17 cellular contexts compared by ENCODE assay signal in genomic region chr10:71639412-71639719, GRCh38.
DNase-seq lines count a peak whose midpoint lies in the region; ATAC-seq and TF ChIP-seq lines count a peak whose summit lies in the region.
"Had no signal": no experiment of that assay in that cellular context is flagged by ENCODE, and none has a peak within 500 bp of the region (broad histone marks: within the 10 kb centered on the region; RNA-seq: fewer than 3 reads in every experiment).

No MANE protein-coding gene starts in this region.

- CTCF ChIA-PET in CD8-positive, alpha-beta memory T cell (lab: Charles Lee): no interaction called here

- 52% methylated on average over 7 of the region's 7 CpGs for WGBS in liver

- H3K4me3 ChIP-seq in CD8-positive, alpha-beta memory T cell (ENCODE audit: low read length): no peak overlapping the region
- H3K4me3 ChIP-seq in liver (ENCODE audit: low read depth in 1 of 3, low read length in 3 of 3): peak overlapping the region in 1 of 3 donors; percentile 16
- H3K4me3 ChIP-seq: MG63 had no signal

- no peaks in the 10 kb centered on the region for H3K36me3 ChIP-seq in CD8-positive, alpha-beta memory T cell (ENCODE audit: insufficient read depth, low read length)
- no peaks in the 10 kb centered on the region for H3K36me3 ChIP-seq in liver (ENCODE audit: control insufficient read depth in 4 of 4, insufficient read depth in 3 of 4, low read depth in 1 of 4, low read length in 3 of 4)
- H3K36me3 ChIP-seq: MG63 had no signal

- no peak overlapping the region for H3K9ac ChIP-seq in liver (ENCODE audit: low read depth in 1 of 2, low read length in 2 of 2)

- TF ChIP-seq RAD21 in liver (IDR thresholded peaks at IDR 0.05): no peak

- peak overlapping the region; percentile 28 for H3K27ac ChIP-seq in CD8-positive, alpha-beta memory T cell (ENCODE audit: low read depth, low read length)
- H3K27ac ChIP-seq in liver (ENCODE audit: low read depth in 1 of 2, low read length in 2 of 2): peak overlapping the region; percentile 90 to 92

- no peaks in the 10 kb centered on the region for H3K36me3 Mint-ChIP-seq in CD8-positive, alpha-beta memory T cell
- H3K36me3 Mint-ChIP-seq in dendritic cell treated with granulocyte-macrophage colony-stimulating factor and Interleukin-4, amounts not matched to agents 40 ng/mL and 50 ng/mL, for 4 days (ENCODE audit: low read depth): no peaks in the 10 kb centered on the region
- H3K36me3 Mint-ChIP-seq in progenitor cell of endocrine pancreas (ENCODE audit: insufficient read depth) (no peaks in the 10 kb centered on the region), chondrocyte (ENCODE audit: low read depth) (no peaks in the 10 kb centered on the region)
- H3K36me3 Mint-ChIP-seq in activated T-helper 17 cell treated with anti-CD3 and anti-CD28 coated beads, Interleukin-2, amount 50 U/mL, for 72 hours (ENCODE audit: low read depth): no peaks in the 10 kb centered on the region
- H3K36me3 Mint-ChIP-seq: CD4-positive, CD25-positive, alpha-beta regulatory T cell had no signal

- H3K27me3 Mint-ChIP-seq in CD8-positive, alpha-beta memory T cell: peaks cover 0 to 3% of the 10 kb centered on the region in 2 donors
- H3K27me3 Mint-ChIP-seq in dendritic cell treated with granulocyte-macrophage colony-stimulating factor and Interleukin-4, amounts not matched to agents 40 ng/mL and 50 ng/mL, for 4 days: peaks cover 3% of the 10 kb centered on the region
- H3K27me3 Mint-ChIP-seq in progenitor cell of endocrine pancreas: peaks cover 32% of the 10 kb centered on the region
- peaks cover 3% of the 10 kb centered on the region for H3K27me3 Mint-ChIP-seq in activated T-helper 17 cell treated with anti-CD3 and anti-CD28 coated beads, Interleukin-2, amount 50 U/mL, for 72 hours
- H3K27me3 Mint-ChIP-seq in chondrocyte (ENCODE audit: low read depth): peaks cover 35% of the 10 kb centered on the region

- no peak for DNase-seq in CD8-positive, alpha-beta memory T cell
- DNase-seq in progenitor cell of endocrine pancreas (ENCODE audit: low spot score, unreplicated experiment) (no peak), chondrocyte (ENCODE audit: low spot score) (no peak), T1000 (lab: John Stamatoyannopoulos, UW) (no peak)
- DNase-seq in stimulated activated CD4-positive, alpha-beta T cell treated with anti-CD3 and anti-CD28 coated beads, Interleukin-2, amount 100 ng/mL, for 48 hours: no peak
- DNase-seq: Calu3; CD4-positive, CD25-positive, alpha-beta regulatory T cell; DMS53; Karpas-422; MG63; NCI-H1105; NCI-H1694; NCI-H2227 treated with DMSO at 0.1 percent for 48 hours; SHP77 had no signal

- H3K4me1 Mint-ChIP-seq in CD8-positive, alpha-beta memory T cell: peaks cover 0 to 4% (median 0%) of the 10 kb centered on the region in 3 donors
- H3K4me1 Mint-ChIP-seq in dendritic cell treated with granulocyte-macrophage colony-stimulating factor and Interleukin-4, amounts not matched to agents 40 ng/mL and 50 ng/mL, for 4 days (ENCODE audit: low read depth): peaks cover 54% of the 10 kb centered on the region
- H3K4me1 Mint-ChIP-seq in progenitor cell of endocrine pancreas (ENCODE audit: low read depth): peaks cover 35% of the 10 kb centered on the region
- no peaks in the 10 kb centered on the region for H3K4me1 Mint-ChIP-seq in activated T-helper 17 cell treated with anti-CD3 and anti-CD28 coated beads, Interleukin-2, amount 50 U/mL, for 72 hours
- H3K4me1 Mint-ChIP-seq in chondrocyte (ENCODE audit: low read depth): peaks cover 5% of the 10 kb centered on the region

- H3K9me3 ChIP-seq in CD8-positive, alpha-beta memory T cell (ENCODE audit: low read length): no peaks in the 10 kb centered on the region
- H3K9me3 ChIP-seq in liver (ENCODE audit: control insufficient read depth in 4 of 4, low read length in 3 of 4): no peaks in the 10 kb centered on the region
- H3K9me3 ChIP-seq: MG63 had no signal

- POLR2A ChIA-PET in CD8-positive, alpha-beta memory T cell (lab: Charles Lee): no interaction called here

- no peak overlapping the region for H3K27ac Mint-ChIP-seq in CD8-positive, alpha-beta memory T cell
- H3K27ac Mint-ChIP-seq in dendritic cell treated with granulocyte-macrophage colony-stimulating factor and Interleukin-4, amounts not matched to agents 40 ng/mL and 50 ng/mL, for 4 days: peak overlapping the region; percentile 70
- peak overlapping the region; percentile 19 for H3K27ac Mint-ChIP-seq in progenitor cell of endocrine pancreas
- no peak overlapping the region for H3K27ac Mint-ChIP-seq in activated T-helper 17 cell treated with anti-CD3 and anti-CD28 coated beads, Interleukin-2, amount 50 U/mL, for 72 hours
- no peak overlapping the region for H3K27ac Mint-ChIP-seq in chondrocyte (ENCODE audit: unreplicated experiment)
- H3K27ac Mint-ChIP-seq: CD4-positive, CD25-positive, alpha-beta regulatory T cell had no signal

- H3K4me3 Mint-ChIP-seq in CD8-positive, alpha-beta memory T cell: no peak overlapping the region
- H3K4me3 Mint-ChIP-seq in dendritic cell treated with granulocyte-macrophage colony-stimulating factor and Interleukin-4, amounts not matched to agents 40 ng/mL and 50 ng/mL, for 4 days: no peak overlapping the region
- no peak overlapping the region for H3K4me3 Mint-ChIP-seq in progenitor cell of endocrine pancreas (ENCODE audit: low read depth)
- H3K4me3 Mint-ChIP-seq in activated T-helper 17 cell treated with anti-CD3 and anti-CD28 coated beads, Interleukin-2, amount 50 U/mL, for 72 hours: no peak overlapping the region
- H3K4me3 Mint-ChIP-seq in chondrocyte (ENCODE audit: unreplicated experiment): no peak overlapping the region
- H3K4me3 Mint-ChIP-seq: CD4-positive, CD25-positive, alpha-beta regulatory T cell had no signal

- intact Hi-C loops in dendritic cell treated with granulocyte-macrophage colony-stimulating factor and Interleukin-4, amounts not matched to agents 40 ng/mL and 50 ng/mL, for 4 days (cut with micrococcal nuclease): loop anchor here (10.0 kb wide), 1 partner anchor 55 kb away; no protein-coding TSS in a partner anchor

- H3K4me1 ChIP-seq in CD8-positive, alpha-beta memory T cell (ENCODE audit: insufficient read depth, low read length): no peaks in the 10 kb centered on the region
- H3K4me1 ChIP-seq in liver (ENCODE audit: control insufficient read depth in 4 of 4, insufficient read depth in 4 of 4, low read length in 3 of 4): peaks cover 13 to 61% (median 50%) of the 10 kb centered on the region in 4 donors

- TF ChIP-seq CTCF in liver (IDR thresholded peaks at IDR 0.05; ENCODE audit: low read depth, low read length, missing input control) (no peak), progenitor cell of endocrine pancreas (IDR thresholded peaks at IDR 0.05; ENCODE audit: unreplicated experiment) (no peak), chondrocyte (IDR thresholded peaks at IDR 0.05) (no peak)

- no peaks in the 10 kb centered on the region for H3K9me3 Mint-ChIP-seq in CD8-positive, alpha-beta memory T cell
- H3K9me3 Mint-ChIP-seq in dendritic cell treated with granulocyte-macrophage colony-stimulating factor and Interleukin-4, amounts not matched to agents 40 ng/mL and 50 ng/mL, for 4 days: no peaks in the 10 kb centered on the region
- H3K9me3 Mint-ChIP-seq in progenitor cell of endocrine pancreas (ENCODE audit: low read depth) (no peaks in the 10 kb centered on the region), chondrocyte (ENCODE audit: low read depth) (no peaks in the 10 kb centered on the region)
- no peaks in the 10 kb centered on the region for H3K9me3 Mint-ChIP-seq in activated T-helper 17 cell treated with anti-CD3 and anti-CD28 coated beads, Interleukin-2, amount 50 U/mL, for 72 hours
- H3K9me3 Mint-ChIP-seq: CD4-positive, CD25-positive, alpha-beta regulatory T cell had no signal

- no peaks in the 10 kb centered on the region for H3K27me3 ChIP-seq in CD8-positive, alpha-beta memory T cell (ENCODE audit: insufficient read depth, low read length, poor library complexity, severe bottlenecking)
- H3K27me3 ChIP-seq in liver (ENCODE audit: control insufficient read depth in 4 of 4, insufficient read depth in 4 of 4, low read length in 3 of 4): no peaks in the 10 kb centered on the region
- H3K27me3 ChIP-seq: MG63 had no signal

- ATAC-seq in activated T-helper 17 cell treated with anti-CD3 and anti-CD28 coated beads, Interleukin-2, amount 50 U/mL, for 72 hours (replicated peaks): no peak

TF ChIP-seq in liver, 16 proteins besides CTCF, POLR2A, EP300 and RAD21 (continues in another document):
- TF ChIP-seq JUND (IDR thresholded peaks at IDR 0.05): no peak
- TF ChIP-seq, protein P1, sequence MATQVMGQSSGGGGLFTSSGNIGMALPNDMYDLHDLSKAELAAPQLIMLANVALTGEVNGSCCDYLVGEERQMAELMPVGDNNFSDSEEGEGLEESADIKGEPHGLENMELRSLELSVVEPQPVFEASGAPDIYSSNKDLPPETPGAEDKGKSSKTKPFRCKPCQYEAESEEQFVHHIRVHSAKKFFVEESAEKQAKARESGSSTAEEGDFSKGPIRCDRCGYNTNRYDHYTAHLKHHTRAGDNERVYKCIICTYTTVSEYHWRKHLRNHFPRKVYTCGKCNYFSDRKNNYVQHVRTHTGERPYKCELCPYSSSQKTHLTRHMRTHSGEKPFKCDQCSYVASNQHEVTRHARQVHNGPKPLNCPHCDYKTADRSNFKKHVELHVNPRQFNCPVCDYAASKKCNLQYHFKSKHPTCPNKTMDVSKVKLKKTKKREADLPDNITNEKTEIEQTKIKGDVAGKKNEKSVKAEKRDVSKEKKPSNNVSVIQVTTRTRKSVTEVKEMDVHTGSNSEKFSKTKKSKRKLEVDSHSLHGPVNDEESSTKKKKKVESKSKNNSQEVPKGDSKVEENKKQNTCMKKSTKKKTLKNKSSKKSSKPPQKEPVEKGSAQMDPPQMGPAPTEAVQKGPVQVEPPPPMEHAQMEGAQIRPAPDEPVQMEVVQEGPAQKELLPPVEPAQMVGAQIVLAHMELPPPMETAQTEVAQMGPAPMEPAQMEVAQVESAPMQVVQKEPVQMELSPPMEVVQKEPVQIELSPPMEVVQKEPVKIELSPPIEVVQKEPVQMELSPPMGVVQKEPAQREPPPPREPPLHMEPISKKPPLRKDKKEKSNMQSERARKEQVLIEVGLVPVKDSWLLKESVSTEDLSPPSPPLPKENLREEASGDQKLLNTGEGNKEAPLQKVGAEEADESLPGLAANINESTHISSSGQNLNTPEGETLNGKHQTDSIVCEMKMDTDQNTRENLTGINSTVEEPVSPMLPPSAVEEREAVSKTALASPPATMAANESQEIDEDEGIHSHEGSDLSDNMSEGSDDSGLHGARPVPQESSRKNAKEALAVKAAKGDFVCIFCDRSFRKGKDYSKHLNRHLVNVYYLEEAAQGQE (IDR thresholded peaks at IDR 0.05): no peak
- TF ChIP-seq ATF3 (IDR thresholded peaks at IDR 0.05): no peak
- TF ChIP-seq HNF4G (IDR thresholded peaks at IDR 0.05): no peak
- TF ChIP-seq YY1 (IDR thresholded peaks at IDR 0.05): no peak

Comparison
In these comparisons a context has a peak if more than half of its experiments do, and no peak if none do; other contexts are left out.
1. H3K27ac Mint-ChIP-seq: peak in dendritic cell treated with granulocyte-macrophage colony-stimulating factor and Interleukin-4, amounts not matched to agents 40 ng/mL and 50 ng/mL, for 4 days (single experiment) and progenitor cell of endocrine pancreas (single experiment); none in CD8-positive, alpha-beta memory T cell (0 of 8), activated T-helper 17 cell treated with anti-CD3 and anti-CD28 coated beads, Interleukin-2, amount 50 U/mL, for 72 hours (single experiment) and chondrocyte (single experiment).